ENCODE assay signal across 8 cellular contexts in genomic region chr6:149852180-149852579, GRCh38. TPM values are rescaled to one million over a fixed set of nuclear protein-coding genes. Genes with fewer than 3 reads are reported as not detected.
DNase-seq lines count a peak whose midpoint lies in the region; ATAC-seq, FAIRE-seq and TF ChIP-seq lines count a peak whose summit lies in the region.

No MANE protein-coding gene starts in this region.

- CTCF ChIA-PET in A549 (lab: Yijun Ruan, JAX) = interaction anchor here (6.4 kb wide), 1 partner anchor 12 kb away, joined by 45 read pairs; no protein-coding TSS in a partner anchor
- CTCF ChIA-PET in PC-3 (lab: Charles Lee) = interaction anchor here (0.6 kb wide), 1 partner anchor 117 kb away, joined by 6 read pairs; no protein-coding TSS in a partner anchor

- peaks cover 81% of the 10 kb centered on the region for H3K4me1 ChIP-seq in A549
- H3K4me1 ChIP-seq in PC-3 (ENCODE audit: insufficient read depth, low read length) = peaks cover 63% of the 10 kb centered on the region
- H3K4me1 ChIP-seq in ascending aorta = peaks cover 0 to 2% of the 10 kb centered on the region in 2 donors

- no peak for TF ChIP-seq CTCF in A549 (IDR thresholded peaks at IDR 0.05)
- no peak for TF ChIP-seq CTCF in PC-3 (conservative IDR thresholded peaks at IDR 0.05; ENCODE audit: low read depth, low read length)
- TF ChIP-seq CTCF in fibroblast of the aortic adventitia (IDR thresholded peaks at IDR 0.05; ENCODE audit: insufficient read depth, low read length) = no peak
- no peak for TF ChIP-seq CTCF in ascending aorta (IDR thresholded peaks at IDR 0.05)

- H3K9ac ChIP-seq in PC-3 (ENCODE audit: low read length) = peak overlapping the region; percentile 71

- H3K4me3 ChIP-seq in A549 (no peak overlapping the region), PC-3 (ENCODE audit: low read length) (peak overlapping the region; percentile 56), fibroblast of the aortic adventitia (ENCODE audit: low read depth, low read length) (no peak overlapping the region), ascending aorta (no peak overlapping the region)

- TF ChIP-seq RAD21 in A549 (conservative IDR thresholded peaks at IDR 0.05 in 1 of 2, IDR thresholded peaks at IDR 0.05 in 1 of 2) = no peak

- no peak for TF ChIP-seq POLR2A in A549 (IDR thresholded peaks at IDR 0.05; ENCODE audit: low read length)

- no peaks in the 10 kb centered on the region for H4K20me1 ChIP-seq in PC-3 (ENCODE audit: low read length)

- no peak for FAIRE-seq in A549 (lab: Jason Lieb, UNC)

- 25% methylated on average over 5 of the region's 6 CpGs for WGBS in A549 (ENCODE audit: missing lambda C conversion rate)

- H3K27ac ChIP-seq in A549 = peak overlapping the region; percentile 31 to 91; a peak in 4 of 6 replicates
- peak overlapping the region; percentile 89 for H3K27ac ChIP-seq in PC-3 (ENCODE audit: low read length)
- no peak overlapping the region for H3K27ac ChIP-seq in ascending aorta

- H3K79me2 ChIP-seq in PC-3 (ENCODE audit: low read length) = peaks cover 42% of the 10 kb centered on the region

- no peak for ATAC-seq in A549
- peak; percentile 76 for ATAC-seq in GM18868 (IDR thresholded peaks at IDR 0.05; ENCODE audit: unreplicated experiment)
- ATAC-seq in PC-3 = peak; percentile 41

- H2AFZ ChIP-seq in PC-3 (ENCODE audit: low read length) = peak overlapping the region; percentile 67

- POLR2A ChIA-PET in A549 (lab: Yijun Ruan, JAX) (no interaction called here), PC-3 (lab: Charles Lee; ENCODE audit: unreplicated experiment) (no interaction called here)

- TF ChIP-seq EP300 in A549 (IDR thresholded peaks at IDR 0.05) = no peak

- H3K4me2 ChIP-seq in A549 = peak overlapping the region; percentile 53
- peak overlapping the region; percentile 82 for H3K4me2 ChIP-seq in PC-3 (ENCODE audit: low read length)

- no peaks in the 10 kb centered on the region for H3K9me2 ChIP-seq in PC-3 (replicated peaks; ENCODE audit: low read length)

- no peaks in the 10 kb centered on the region; the same call in 1 of the 2 replicates for H3K36me3 ChIP-seq in PC-3 (ENCODE audit: low read depth, low read length)
- no peaks in the 10 kb centered on the region for H3K36me3 ChIP-seq in ascending aorta

- H3K9me3 ChIP-seq in A549 (no peaks in the 10 kb centered on the region), PC-3 (ENCODE audit: low read length) (no peaks in the 10 kb centered on the region), ascending aorta (no peaks in the 10 kb centered on the region)

- no peaks in the 10 kb centered on the region for H3K27me3 ChIP-seq in PC-3 (ENCODE audit: low read length)
- H3K27me3 ChIP-seq in ascending aorta = no peaks in the 10 kb centered on the region

- H3F3A ChIP-seq in PC-3 (ENCODE audit: low read length, unreplicated experiment) = peaks cover 30% of the 10 kb centered on the region

- no peak for DNase-seq in A549 (ENCODE audit: low read depth in 1 of 2, low spot score in 1 of 2)
- DNase-seq in PC-3 = peak; percentile 79
- DNase-seq in fibroblast of the aortic adventitia (ENCODE audit: low read depth) = peak; percentile 62
- DNase-seq in NCI-H1436 (lab: John Stamatoyannopoulos, UW) = no peak
- no peak for DNase-seq in pons (ENCODE audit: low spot score)
- DNase-seq in ascending aorta (ENCODE audit: low spot score in 2 of 2) = no peak
- DNase-seq in amygdala (lab: John Stamatoyannopoulos, UW) = no peak

- no TSS peak for BruUV-seq in PC-3 (replicated peaks; lab: Mats Ljungman, UMichigan)

- intact Hi-C loops in PC-3 (cut with micrococcal nuclease) (no loop called here), ascending aorta (cut with DNase I) (no loop called here)

TF ChIP-seq in A549, 52 proteins besides CTCF, POLR2A, EP300 and RAD21:
- TF ChIP-seq ZFP36 (IDR thresholded peaks at IDR 0.05; ENCODE audit: borderline replicate concordance, partially characterized antibody) = no peak
- TF ChIP-seq, protein P1, sequence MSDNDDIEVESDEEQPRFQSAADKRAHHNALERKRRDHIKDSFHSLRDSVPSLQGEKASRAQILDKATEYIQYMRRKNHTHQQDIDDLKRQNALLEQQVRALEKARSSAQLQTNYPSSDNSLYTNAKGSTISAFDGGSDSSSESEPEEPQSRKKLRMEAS (IDR thresholded peaks at IDR 0.05) = peak; percentile 30; the same call in 1 of the 2 replicates

RNA-seq across cellular contexts. Expression of gene LRP11, which starts 12.0 kb away (rescaled TPM):
- 57.7 and 59.2 TPM in 2 replicates for polyA plus RNA-seq in A549 (2011; rRNA removed)
- polyA plus RNA-seq in A549 (2012; cell fraction: cytosol; rRNA removed) = 21.1 and 28.5 TPM in 2 replicates
- 18.2 and 23.9 TPM in 2 replicates for polyA plus RNA-seq in A549 (2012; cell fraction: nucleus; rRNA removed)
- 37.4 to 53.8 TPM (median 48.9 TPM) in 3 replicates for polyA plus RNA-seq in A549 (2017; fragmentation: RNase III; extraction: RNeasy Plus Mini Kit Qiagen cat#74134 plus additional on column Dnase treatment)
- polyA minus RNA-seq in A549 (2011; rRNA and poly(A)+ RNA removed) = 78.1 and 98.4 TPM in 2 replicates
- total RNA-seq in PC-3 (2014; rRNA removed) = 32.0 and 39.9 TPM in 2 replicates
- total RNA-seq in fibroblast of the aortic adventitia (ENCODE audit: low replicate concordance) = 20.0 and 74.1 TPM in 2 replicates
- total RNA-seq in ascending aorta = 39.1 TPM

RNA-seq across cellular contexts. Expression of gene RAET1E, which starts 45.7 kb away (rescaled TPM):
- 2.8 and 4.2 TPM in 2 replicates for polyA plus RNA-seq in A549 (2011; rRNA removed)
- 0.66 and 0.98 TPM in 2 replicates for polyA plus RNA-seq in A549 (2012; cell fraction: cytosol; rRNA removed)
- 0.32 and 1.1 TPM in 2 replicates for polyA plus RNA-seq in A549 (2012; cell fraction: nucleus; rRNA removed)
- 3.3 to 5.4 TPM (median 4.5 TPM) in 3 replicates for polyA plus RNA-seq in A549 (2017; fragmentation: RNase III; extraction: RNeasy Plus Mini Kit Qiagen cat#74134 plus additional on column Dnase treatment)
- polyA minus RNA-seq in A549 (2011; rRNA and poly(A)+ RNA removed) = 0.44 and 2.6 TPM in 2 replicates
- total RNA-seq in PC-3 (2014; rRNA removed) = 0.40 and 1.7 TPM in 2 replicates
- 0.63 TPM in 1 of 2 replicates, not detected in the other for total RNA-seq in fibroblast of the aortic adventitia (ENCODE audit: low replicate concordance)
- total RNA-seq in ascending aorta = not detected

Comparison
In these comparisons a context has a peak if more than half of its experiments do, and no peak if none do; other contexts are left out.
1. ATAC-seq: peak in GM18868 (single experiment) and PC-3 (single experiment); none in A549 (0 of 2).
2. DNase-seq: peak in PC-3 (single experiment) and fibroblast of the aortic adventitia (single experiment); none in A549 (0 of 2), NCI-H1436 (single experiment), pons (single experiment), ascending aorta (0 of 2) and amygdala (0 of 56).
3. H3K27ac ChIP-seq: peak in A549 (2 of 2) and PC-3 (single experiment); none in ascending aorta (0 of 2).